In the genomic region with DNA sequence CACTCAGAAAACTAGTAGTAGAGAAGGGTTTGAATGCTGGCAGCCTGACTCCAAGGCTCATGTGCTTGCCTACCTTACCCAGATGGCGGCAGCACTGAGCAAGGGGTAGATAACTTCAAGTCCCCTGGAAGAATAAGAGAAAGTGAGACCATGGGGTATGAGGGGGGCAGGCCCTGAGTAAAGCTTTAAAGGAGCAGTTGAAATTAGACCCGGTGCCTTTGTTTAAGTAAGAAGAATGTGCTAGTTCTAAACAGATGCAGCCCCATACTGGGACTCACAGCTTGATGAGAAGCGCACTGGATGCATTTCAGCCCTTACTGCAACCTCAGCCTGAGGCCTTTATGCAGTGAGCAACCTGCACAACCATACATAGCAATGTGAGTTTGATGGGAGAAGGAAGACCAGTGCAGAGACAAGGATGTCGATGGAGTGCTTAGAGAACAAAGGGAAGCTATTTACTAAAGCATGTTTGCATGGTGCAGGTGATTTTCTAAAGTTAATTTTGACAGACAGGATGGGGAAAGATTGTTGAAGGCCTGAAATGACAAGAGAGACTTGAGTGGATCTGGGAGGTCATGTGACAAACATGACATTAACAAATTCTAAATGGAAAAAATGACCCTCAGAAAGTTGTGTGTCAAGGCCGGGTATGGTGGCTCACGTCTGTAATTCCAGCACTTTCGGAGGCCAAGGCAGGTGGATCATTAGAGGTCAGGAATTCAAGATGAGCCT, we compare ENCODE assay signal across 8 cellular contexts. TPM values are rescaled to one million over a fixed set of nuclear protein-coding genes. Genes with fewer than 3 reads are reported as not detected.
DNase-seq lines count a peak whose midpoint lies in the region; ATAC-seq, FAIRE-seq and TF ChIP-seq lines count a peak whose summit lies in the region.

No MANE protein-coding gene starts in this region.

- peaks cover 5% of the 10 kb centered on the region for H3K27me3 ChIP-seq in bronchial epithelial cell (ENCODE audit: control insufficient read depth, insufficient read depth, low read length)

- FAIRE-seq in GM12891 (lab: Jason Lieb, UNC) (peak; percentile 90), bronchial epithelial cell (lab: Jason Lieb, UNC) (no peak)

- H3K4me1 Mint-ChIP-seq in naive thymus-derived CD8-positive, alpha-beta T cell: peaks cover 43 to 67% (median 56%) of the 10 kb centered on the region in 4 donors

- TF ChIP-seq POLR2A in GM12891 (IDR thresholded peaks at IDR 0.05; ENCODE audit: low read depth, low read length): no peak

- H3K36me3 Mint-ChIP-seq in naive thymus-derived CD8-positive, alpha-beta T cell: peaks cover 6 to 38% (median 9%) of the 10 kb centered on the region in 3 donors

- no peaks in the 10 kb centered on the region for H3K27me3 Mint-ChIP-seq in naive thymus-derived CD8-positive, alpha-beta T cell

- peak overlapping the region in 6 of 10 donors; percentile 95 to 99 (median 98) for H3K27ac Mint-ChIP-seq in naive thymus-derived CD8-positive, alpha-beta T cell

- no peaks in the 10 kb centered on the region for H3K36me3 ChIP-seq in bronchial epithelial cell (ENCODE audit: control insufficient read depth, insufficient read depth, low read length)

- DNase-seq in AG09319 (ENCODE audit: extremely low read depth, low read depth) (no peak), GM12891 (ENCODE audit: insufficient read length, low spot score) (no peak), SK-MEL-5 (ENCODE audit: low read depth, low spot score) (peak; percentile 80), bronchial epithelial cell (ENCODE audit: low read depth) (peak; percentile 13), pons (ENCODE audit: low spot score) (no peak), occipital lobe (lab: John Stamatoyannopoulos, UW) (no peak)
- peak; percentile 29 to 81 (median 64) for DNase-seq in naive thymus-derived CD8-positive, alpha-beta T cell

- H3K4me3 ChIP-seq in bronchial epithelial cell (ENCODE audit: low read depth, low read length): no peak overlapping the region

- ATAC-seq in naive thymus-derived CD8-positive, alpha-beta T cell: peak; percentile 15 to 59
- ATAC-seq in GM18520 (IDR thresholded peaks at IDR 0.05; ENCODE audit: unreplicated experiment): no peak

- peak; percentile 34 for TF ChIP-seq CTCF in AG09319 (IDR thresholded peaks at IDR 0.05; ENCODE audit: low read depth, low read length)
- TF ChIP-seq CTCF in bronchial epithelial cell (IDR thresholded peaks at IDR 0.05; ENCODE audit: insufficient read depth, low read length, severe bottlenecking): peak; percentile 39

- no peaks in the 10 kb centered on the region for H3K9me3 Mint-ChIP-seq in naive thymus-derived CD8-positive, alpha-beta T cell

- POLR2A ChIA-PET in naive thymus-derived CD8-positive, alpha-beta T cell (lab: Charles Lee): interaction anchor here (0.7 to 4.4 kb wide), 18 partner anchors 10 to 520 kb away, joined by 3 to 116 read pairs (median 8); partner anchors contain the start of gene ENTHD1

- H3K4me3 Mint-ChIP-seq in naive thymus-derived CD8-positive, alpha-beta T cell: peak overlapping the region in 9 of 10 donors; percentile 68 to 94 (median 88)

- in situ Hi-C loops in SK-MEL-5 (cut with HindIII; ENCODE audit: low pct_unique_long_range_greater_than_20kb, low sequenced_read_pairs): no loop called here

TF ChIP-seq in GM12891, 5 proteins besides CTCF, POLR2A, EP300 and RAD21:
- TF ChIP-seq POU2F2 (IDR thresholded peaks at IDR 0.05; ENCODE audit: low read depth, low read length): no peak
- TF ChIP-seq SPI1 (IDR thresholded peaks at IDR 0.05; ENCODE audit: low read depth, low read length): no peak
- no peak for TF ChIP-seq TAF1 (IDR thresholded peaks at IDR 0.05; ENCODE audit: low read depth, low read length)
- TF ChIP-seq POLR2AphosphoS5 (IDR thresholded peaks at IDR 0.05; ENCODE audit: low read depth, low read length): no peak
- no peak for TF ChIP-seq PAX5 (IDR thresholded peaks at IDR 0.05; ENCODE audit: insufficient read depth, low read length, severe bottlenecking)

RNA-seq across cellular contexts. Expression of gene TMA7B, which starts 27.1 kb away (rescaled TPM):
- polyA plus RNA-seq in GM12891 (2012; ENCODE audit: low read depth, missing spikeins): 0.06 TPM
- total RNA-seq in SK-MEL-5 (2014; rRNA removed; shearing (Covaris generic)): 0.08 TPM in 1 of 2 replicates, not detected in the other
- polyA plus RNA-seq in SK-MEL-5 (2015; cell fraction: cytosol; rRNA removed): 0.19 TPM in 1 of 2 replicates, not detected in the other
- not detected in 2 replicates for polyA plus RNA-seq in SK-MEL-5 (2015; cell fraction: nucleus; rRNA removed)
- total RNA-seq in bronchial epithelial cell (not detected in 2 replicates), occipital lobe (not detected)
- 10 to 100 TPM; 11.8 to 14.2 TPM for total RNA-seq in naive thymus-derived CD8-positive, alpha-beta T cell
- polyA plus RNA-seq in naive thymus-derived CD8-positive, alpha-beta T cell: 1 to 10 TPM; 1.5 to 3.5 (median 2.8) TPM

RNA-seq across cellular contexts. Expression of gene GRAP2, which starts 32.2 kb away (rescaled TPM):
- 1.6 TPM for polyA plus RNA-seq in GM12891 (2012; ENCODE audit: low read depth, missing spikeins)
- total RNA-seq in SK-MEL-5 (2014; rRNA removed; shearing (Covaris generic)): 0.67 and 2.2 TPM in 2 replicates
- 3.1 and 4.4 TPM in 2 replicates for polyA plus RNA-seq in SK-MEL-5 (2015; cell fraction: cytosol; rRNA removed)
- 2.3 and 4.8 TPM in 2 replicates for polyA plus RNA-seq in SK-MEL-5 (2015; cell fraction: nucleus; rRNA removed)
- total RNA-seq in bronchial epithelial cell (not detected in 2 replicates), occipital lobe (2.7 TPM)
- total RNA-seq in naive thymus-derived CD8-positive, alpha-beta T cell: 100 to 1,000 TPM; 202 TPM
- 100 to 1,000 TPM in 2 of 3 donors, 10 to 100 TPM in 1; 88.3 to 176 (median 133) TPM for polyA plus RNA-seq in naive thymus-derived CD8-positive, alpha-beta T cell

RNA-seq across cellular contexts. Expression of gene ENTHD1, which starts 39.5 kb away (rescaled TPM):
- polyA plus RNA-seq in GM12891 (2012; ENCODE audit: low read depth, missing spikeins): 0.08 TPM
- total RNA-seq in SK-MEL-5 (2014; rRNA removed; shearing (Covaris generic)): 41.5 and 41.9 TPM in 2 replicates
- polyA plus RNA-seq in SK-MEL-5 (2015; cell fraction: cytosol; rRNA removed): 7.3 and 11.0 TPM in 2 replicates
- 7.2 and 9.1 TPM in 2 replicates for polyA plus RNA-seq in SK-MEL-5 (2015; cell fraction: nucleus; rRNA removed)
- total RNA-seq in bronchial epithelial cell: not detected in 2 replicates
- total RNA-seq in naive thymus-derived CD8-positive, alpha-beta T cell: under 1 TPM; 0.26 to 0.36 TPM
- under 1 TPM; 0.20 to 0.41 (median 0.38) TPM for polyA plus RNA-seq in naive thymus-derived CD8-positive, alpha-beta T cell
- total RNA-seq in occipital lobe: 0.16 TPM

Comparison
In these comparisons a context has a peak if more than half of its experiments do, and no peak if none do; other contexts are left out.
1. DNase-seq: peak in SK-MEL-5 (single experiment), bronchial epithelial cell (single experiment) and naive thymus-derived CD8-positive, alpha-beta T cell (10 of 10); none in AG09319 (single experiment), GM12891 (single experiment), pons (single experiment) and occipital lobe (single experiment).
2. RNA of gene TMA7B, which starts 27.1 kb away (total RNA-seq): 11.8 to 14.2 TPM in naive thymus-derived CD8-positive, alpha-beta T cell; 0.08 TPM in SK-MEL-5, not detected in bronchial epithelial cell and not detected in occipital lobe (single experiment); every median in the first group is over 10 times any median in the second.
3. RNA of gene GRAP2, which starts 32.2 kb away (total RNA-seq): 202 TPM in naive thymus-derived CD8-positive, alpha-beta T cell; 2.7 TPM in occipital lobe (single experiment), 0.67 to 2.2 TPM in SK-MEL-5 and not detected in bronchial epithelial cell; every median in the first group is over 10 times any median in the second.
4. RNA of gene ENTHD1, which starts 39.5 kb away (total RNA-seq): 41.5 to 41.9 TPM in SK-MEL-5; 0.26 to 0.36 TPM in naive thymus-derived CD8-positive, alpha-beta T cell, 0.16 TPM in occipital lobe (single experiment) and not detected in bronchial epithelial cell; every median in the first group is over 10 times any median in the second.